Comparison of ENCODE assay signal across 8 cellular contexts in genomic region chr1:220218397-220219135, GRCh38. TPM values are rescaled to one million over a fixed set of nuclear protein-coding genes. Genes with fewer than 3 reads are reported as not detected.
DNase-seq lines count a peak whose midpoint lies in the region; ATAC-seq and TF ChIP-seq lines count a peak whose summit lies in the region.
"Not testable (repeated sequence)": the region's sequence is repeated elsewhere in the genome, so short reads cannot be mapped to it uniquely, and the experiment has no call there.

No MANE protein-coding gene starts in this region.

- DNase-seq in DMS 273 treated with DMSO at 0.1 percent for 48 hours (lab: John Stamatoyannopoulos, UW) (peak; percentile 12), HT-29 (ENCODE audit: low spot score) (peak; percentile 63), NCI-H82 treated with DMSO at 0.1 percent for 48 hours (lab: John Stamatoyannopoulos, UW; ENCODE audit: unreplicated experiment) (peak; percentile 25), epithelial cell of proximal tubule (ENCODE audit: low read depth) (peak; percentile 42), memory B cell (ENCODE audit: low spot score in 2 of 2) (peak; percentile 27 to 58)
- peak; percentile 4 for DNase-seq in activated CD8-positive, alpha-beta memory T cell treated with anti-CD3 and anti-CD28 coated beads, Interleukin-2, amount 50 U/mL, for 24 hours (ENCODE audit: extremely low read depth)
- DNase-seq in stimulated activated naive B cell treated with anti-CD40 and anti-IgM and Interleukin-4, amounts not matched to agents 10 μg/mL and 1 μg/mL and 100 μg/mL, for 72 hours: peak; percentile 40

- not testable (repeated sequence) for H3K4me3 ChIP-seq in epithelial cell of proximal tubule (ENCODE audit: low read depth, low read length)

- H3K27me3 Mint-ChIP-seq in memory B cell; stimulated activated naive B cell treated with anti-CD40 and anti-IgM and Interleukin-4, amounts not matched to agents 10 μg/mL and 1 μg/mL and 100 μg/mL, for 72 hours: not testable (repeated sequence)

- peak overlapping the region; percentile 99 for H3K27ac Mint-ChIP-seq in memory B cell
- not testable (repeated sequence) for H3K27ac Mint-ChIP-seq in stimulated activated naive B cell treated with anti-CD40 and anti-IgM and Interleukin-4, amounts not matched to agents 10 μg/mL and 1 μg/mL and 100 μg/mL, for 72 hours

- TF ChIP-seq CTCF in epithelial cell of proximal tubule (conservative IDR thresholded peaks at IDR 0.05; ENCODE audit: low read depth, low read length): peak; percentile 75

- ATAC-seq in GM21529 (IDR thresholded peaks at IDR 0.05; ENCODE audit: unreplicated experiment) (peak; percentile 40), memory B cell (ENCODE audit: low read depth) (peak; percentile 28)
- ATAC-seq in stimulated activated naive B cell treated with anti-CD40 and anti-IgM and Interleukin-4, amounts not matched to agents 10 μg/mL and 1 μg/mL and 100 μg/mL, for 72 hours (replicated peaks): peak; percentile 38 to 54

- peak overlapping the region; percentile 27 for H3K4me3 Mint-ChIP-seq in memory B cell
- not testable (repeated sequence) for H3K4me3 Mint-ChIP-seq in stimulated activated naive B cell treated with anti-CD40 and anti-IgM and Interleukin-4, amounts not matched to agents 10 μg/mL and 1 μg/mL and 100 μg/mL, for 72 hours

- H3K4me1 Mint-ChIP-seq in memory B cell: peaks cover 30% of the 10 kb centered on the region
- H3K4me1 Mint-ChIP-seq in stimulated activated naive B cell treated with anti-CD40 and anti-IgM and Interleukin-4, amounts not matched to agents 10 μg/mL and 1 μg/mL and 100 μg/mL, for 72 hours: peaks cover 24 to 40% of the 10 kb centered on the region in 2 donors

- H3K9me3 Mint-ChIP-seq in memory B cell; stimulated activated naive B cell treated with anti-CD40 and anti-IgM and Interleukin-4, amounts not matched to agents 10 μg/mL and 1 μg/mL and 100 μg/mL, for 72 hours: not testable (repeated sequence)

- H3K36me3 Mint-ChIP-seq in memory B cell: not testable (repeated sequence)
- H3K36me3 Mint-ChIP-seq in stimulated activated naive B cell treated with anti-CD40 and anti-IgM and Interleukin-4, amounts not matched to agents 10 μg/mL and 1 μg/mL and 100 μg/mL, for 72 hours: peaks cover 13 to 27% of the 10 kb centered on the region in 2 donors

RNA-seq across cellular contexts. Expression of gene RAB3GAP2, which starts 53.7 kb away (rescaled TPM):
- 6.9 and 8.7 TPM in 2 replicates for total RNA-seq in HT-29 (2014; rRNA removed; shearing (Covaris generic))
- total RNA-seq in epithelial cell of proximal tubule: 15.3 and 21.6 TPM in 2 replicates

Comparison
In these comparisons a context has a peak if more than half of its experiments do, and no peak if none do; other contexts are left out.
1. DNase-seq: peak in every context shown above with its lines; median percentile 63 in HT-29; 42 in memory B cell; 42 in epithelial cell of proximal tubule; 40 in stimulated activated naive B cell treated with anti-CD40 and anti-IgM and Interleukin-4, amounts not matched to agents 10 μg/mL and 1 μg/mL and 100 μg/mL, for 72 hours; 25 in NCI-H82 treated with DMSO at 0.1 percent for 48 hours; 12 in DMS 273 treated with DMSO at 0.1 percent for 48 hours; 4 in activated CD8-positive, alpha-beta memory T cell treated with anti-CD3 and anti-CD28 coated beads, Interleukin-2, amount 50 U/mL, for 24 hours.